In genomic region chr10:71256661-71257030, GRCh38 we compare ENCODE assay signal across 16 cellular contexts. TPM values are rescaled to one million over a fixed set of nuclear protein-coding genes. Genes with fewer than 3 reads are reported as not detected.
A peak's percentile ranks its signal among the peaks of the same experiment; 100 is the strongest.
DNase-seq lines count a peak whose midpoint lies in the region; ATAC-seq, FAIRE-seq and TF ChIP-seq lines count a peak whose summit lies in the region.
"Had no signal": no experiment of that assay in that cellular context is flagged by ENCODE, and none has a peak within 500 bp of the region (broad histone marks: within the 10 kb centered on the region; RNA-seq: fewer than 3 reads in every experiment).

No MANE protein-coding gene starts in this region.

- peaks cover 3 to 13% of the 10 kb centered on the region in 2 donors for H3K27me3 Mint-ChIP-seq in T-cell
- H3K27me3 Mint-ChIP-seq: CD4-positive, alpha-beta T cell had no signal

- no peaks in the 10 kb centered on the region for H3K36me3 Mint-ChIP-seq in T-cell

- CTCF ChIA-PET in K562 (lab: Yijun Ruan, JAX; ENCODE audit: low intra/inter-chr PET ratio): no interaction called here
- CTCF ChIA-PET in T-cell (lab: Charles Lee): no interaction called here

- intact Hi-C loops in left ventricle myocardium inferior (cut with micrococcal nuclease): no loop called here
- intact Hi-C loops in Right ventricle myocardium inferior (cut with DNase I): no loop called here
- intact Hi-C loops in K562 (cut with micrococcal nuclease): no loop called here

- H3K27ac Mint-ChIP-seq in T-cell: no peak overlapping the region
- H3K27ac Mint-ChIP-seq: CD4-positive, alpha-beta T cell; GM23338 had no signal

- in situ Hi-C loops in K562 (cut with MboI): no loop called here

- FAIRE-seq in K562 (lab: Jason Lieb, UNC) (no peak), urothelium cell line (lab: Jason Lieb, UNC) (peak; percentile 53)

- BruUV-seq in K562 (replicated peaks; lab: Mats Ljungman, UMichigan): no TSS peak

- ATAC-seq in Right ventricle myocardium inferior: no peak
- no peak for ATAC-seq in K562
- no peak for ATAC-seq in T-cell (replicated peaks in 1 of 4)
- ATAC-seq: GM23338 had no signal

- H3K9me1 ChIP-seq in K562 (ENCODE audit: control insufficient read depth, insufficient read depth, low read length): no peaks in the 10 kb centered on the region

- H3K4me3 Mint-ChIP-seq in T-cell: no peak overlapping the region
- H3K4me3 Mint-ChIP-seq: CD4-positive, alpha-beta T cell; GM23338 had no signal

- H2AFZ ChIP-seq in K562 (ENCODE audit: low read depth, low read length): no peak overlapping the region
- H2AFZ ChIP-seq: GM23338 had no signal

- H4K20me1 ChIP-seq in K562 (replicated peaks; ENCODE audit: control insufficient read depth, insufficient read depth, low read length): peaks cover 3% of the 10 kb centered on the region; the same call in 1 of the 2 replicates

- TF ChIP-seq POLR2A in K562 (conservative IDR thresholded peaks at IDR 0.05): no peak

- no peaks in the 10 kb centered on the region for H3K9me3 Mint-ChIP-seq in T-cell
- H3K9me3 Mint-ChIP-seq: CD4-positive, alpha-beta T cell; GM23338 had no signal

- no peak overlapping the region for H3K4me2 ChIP-seq in K562 (ENCODE audit: insufficient read depth, low read length)
- H3K4me2 ChIP-seq: GM23338, KMS-11 had no signal

- no peaks in the 10 kb centered on the region for H3K36me3 ChIP-seq in left ventricle myocardium inferior
- H3K36me3 ChIP-seq in K562 (ENCODE audit: control insufficient read depth, insufficient read depth, low read length): no peaks in the 10 kb centered on the region
- no peaks in the 10 kb centered on the region for H3K36me3 ChIP-seq in mucosa of stomach (ENCODE audit: control insufficient read depth, insufficient read depth, low read length)

- no peaks in the 10 kb centered on the region for H3K79me2 ChIP-seq in K562 (ENCODE audit: control insufficient read depth, insufficient read depth, low read length)

- H3K27ac ChIP-seq in left ventricle myocardium inferior (replicated peaks) (peak overlapping the region; percentile 59), K562 (ENCODE audit: extremely low read depth, low read depth, low read length) (no peak overlapping the region)
- H3K27ac ChIP-seq: HL-60, KMS-11 had no signal

- no peak overlapping the region for H3K4me3 ChIP-seq in left ventricle myocardium inferior
- H3K4me3 ChIP-seq in K562: no peak overlapping the region
- H3K4me3 ChIP-seq in mucosa of stomach (ENCODE audit: low read length): no peak overlapping the region
- H3K4me3 ChIP-seq: GM23338, MG63 had no signal

- H3K4me1 ChIP-seq in left ventricle myocardium inferior (peaks cover 94% of the 10 kb centered on the region), K562 (replicated peaks in 1 of 2; ENCODE audit: control insufficient read depth in 2 of 2, insufficient read depth in 2 of 2, low read length in 2 of 2) (peaks cover 7 to 20% of the 10 kb centered on the region in 2 experiments; a peak in 4 of 5 replicates), mucosa of stomach (ENCODE audit: control insufficient read depth, insufficient read depth, low read length) (peaks cover 90% of the 10 kb centered on the region)

- H3K27me3 ChIP-seq in left ventricle myocardium inferior (ENCODE audit: low read depth): no peaks in the 10 kb centered on the region
- H3K27me3 ChIP-seq in K562 (ENCODE audit: control insufficient read depth in 2 of 2, insufficient read depth in 2 of 2, low read length in 2 of 2): peaks cover 0 to 24% of the 10 kb centered on the region in 2 experiments; a peak in 3 of 5 replicates
- no peaks in the 10 kb centered on the region for H3K27me3 ChIP-seq in mucosa of stomach (ENCODE audit: control insufficient read depth, insufficient read depth, low read length)
- H3K27me3 ChIP-seq: MG63 had no signal

- POLR2A ChIA-PET in K562 (lab: Yijun Ruan, JAX) (interaction anchor here (1.0 to 2.4 kb wide), 3 partner anchors 8 to 284 kb away, joined by 3 to 15 read pairs (median 3); no protein-coding TSS in a partner anchor), T-cell (lab: Charles Lee) (interaction anchor here in 1 of 2 donors (0.6 kb wide), 1 partner anchor 885 kb away, joined by 4 read pairs; no protein-coding TSS in a partner anchor)

- H3K4me1 Mint-ChIP-seq in T-cell: no peaks in the 10 kb centered on the region

- no peak for TF ChIP-seq EP300 in K562 (IDR thresholded peaks at IDR 0.05; ENCODE audit: low read length)

- no peak overlapping the region for H3K9ac ChIP-seq in K562 (ENCODE audit: insufficient read depth in 1 of 2, low read depth in 2 of 2, low read length in 2 of 2)
- peak overlapping the region; percentile 69 for H3K9ac ChIP-seq in mucosa of stomach (ENCODE audit: low read length)
- H3K9ac ChIP-seq: KMS-11 had no signal

- no peak for DNase-seq in left ventricle myocardium inferior
- DNase-seq in Right ventricle myocardium inferior (ENCODE audit: missing footprints): no peak
- no peak for DNase-seq in K562 (ENCODE audit: extremely low read depth in 1 of 4, low spot score in 3 of 4)
- no peak for DNase-seq in urothelium cell line (ENCODE audit: low spot score)
- DNase-seq in DMS 273 treated with DMSO at 0.1 percent for 48 hours (lab: John Stamatoyannopoulos, UW): no peak
- no peak for DNase-seq in GF-D8 (lab: John Stamatoyannopoulos, UW)
- DNase-seq in T-cell: no peak
- DNase-seq: CD4-positive, alpha-beta T cell; GDM1; NCI-H187 treated with DMSO at 0.1 percent for 48 hours; NCI-H82 had no signal

- TF ChIP-seq RAD21 in K562 (CRISPR knock-in tag; conservative IDR thresholded peaks at IDR 0.05 in 1 of 2, IDR thresholded peaks at IDR 0.05 in 1 of 2): no peak

- 40% methylated on average over 4 of the region's 4 CpGs for WGBS in K562 (ENCODE audit: insufficient coverage, low coverage, missing lambda C conversion rate)

- H3K9me3 ChIP-seq in left ventricle myocardium inferior (replicated peaks): no peaks in the 10 kb centered on the region
- H3K9me3 ChIP-seq in K562 (replicated peaks; ENCODE audit: control insufficient read depth, insufficient read depth, low read depth, low read length): no peaks in the 10 kb centered on the region
- no peaks in the 10 kb centered on the region for H3K9me3 ChIP-seq in mucosa of stomach (ENCODE audit: control insufficient read depth, low read length)
- H3K9me3 ChIP-seq: MG63 had no signal

- TF ChIP-seq CTCF in left ventricle myocardium inferior (IDR thresholded peaks at IDR 0.05; ENCODE audit: borderline replicate concordance): no peak
- no peak for TF ChIP-seq CTCF in K562 (IDR thresholded peaks at IDR 0.05 in 2 of 3, conservative IDR thresholded peaks at IDR 0.05 in 1 of 3; ENCODE audit: insufficient read depth in 2 of 3, low read depth in 1 of 3, low read length in 3 of 3)

TF ChIP-seq in K562, 482 proteins besides CTCF, POLR2A, EP300 and RAD21:
- TF ChIP-seq MTF1 (CRISPR knock-in tag; IDR thresholded peaks at IDR 0.05; ENCODE audit: borderline replicate concordance): no peak
- TF ChIP-seq U2AF2 (optimal IDR thresholded peaks at IDR 0.05; ENCODE audit: low read depth, low read length): no peak
- TF ChIP-seq ZFP36 (IDR thresholded peaks at IDR 0.05; ENCODE audit: low read depth, low read length, partially characterized antibody): peak; percentile 55
- no peak for TF ChIP-seq ZNF408 (CRISPR knock-in tag; IDR thresholded peaks at IDR 0.05; ENCODE audit: low read depth)
- no peak for TF ChIP-seq ZNF24 (IDR thresholded peaks at IDR 0.05)
- no peak for TF ChIP-seq TRIM24 (IDR thresholded peaks at IDR 0.05)
- TF ChIP-seq, protein P1, sequence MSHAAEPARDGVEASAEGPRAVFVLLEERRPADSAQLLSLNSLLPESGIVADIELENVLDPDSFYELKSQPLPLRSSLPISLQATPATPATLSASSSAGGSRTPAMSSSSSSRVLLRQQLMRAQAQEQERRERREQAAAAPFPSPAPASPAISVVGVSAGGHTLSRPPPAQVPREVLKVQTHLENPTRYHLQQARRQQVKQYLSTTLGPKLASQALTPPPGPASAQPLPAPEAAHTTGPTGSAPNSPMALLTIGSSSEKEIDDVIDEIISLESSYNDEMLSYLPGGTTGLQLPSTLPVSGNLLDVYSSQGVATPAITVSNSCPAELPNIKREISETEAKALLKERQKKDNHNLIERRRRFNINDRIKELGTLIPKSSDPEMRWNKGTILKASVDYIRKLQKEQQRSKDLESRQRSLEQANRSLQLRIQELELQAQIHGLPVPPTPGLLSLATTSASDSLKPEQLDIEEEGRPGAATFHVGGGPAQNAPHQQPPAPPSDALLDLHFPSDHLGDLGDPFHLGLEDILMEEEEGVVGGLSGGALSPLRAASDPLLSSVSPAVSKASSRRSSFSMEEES (CRISPR knock-in tag; IDR thresholded peaks at IDR 0.05): no peak

RNA-seq across cellular contexts. Expression of gene UNC5B, which starts 44.3 kb away (rescaled TPM):
- total RNA-seq in left ventricle myocardium inferior (15.6 TPM), Right ventricle myocardium inferior (13.1 TPM), K562 (2014; rRNA removed) (5.0 and 6.5 TPM in 2 replicates), K562 (2014; rRNA removed; fragmentation: Illumina TruSeq; extraction: Trizol) (1.7 and 2.1 TPM in 2 replicates), K562 (2015; rRNA removed; fragmentation: Illumina TruSeq; extraction: Trizol) (2.0 and 2.5 TPM in 2 replicates), K562 (2021) (7.6 and 8.4 TPM in 2 replicates), T-cell (under 1 TPM in 4 of 5 donors, not detected in 1; 0.08 to 0.19 (median 0.12) TPM)
- 1.5 and 4.5 TPM in 2 replicates for total RNA-seq in K562 (2011; cell fraction: chromatin; rRNA removed; ENCODE audit: low replicate concordance)
- 3.7 and 5.2 TPM in 2 replicates for total RNA-seq in K562 (2011; cell fraction: nucleolus; rRNA removed)
- total RNA-seq in K562 (2011; cell fraction: nucleoplasm; rRNA removed): 3.3 and 3.7 TPM in 2 replicates
- polyA plus RNA-seq in K562 (2011; rRNA removed) (1.1 and 1.9 TPM in 2 replicates), K562 (2014; fragmentation: Illumina TruSeq; extraction: Trizol) (5.4 and 7.2 TPM in 2 replicates), K562 (2014; fragmentation: Nextera tagmentation; extraction: Ambion mirVana) (under 1 TPM; 0.10 to 0.11 TPM), K562 (2014; rRNA removed) (5.7 TPM in 2 replicates)
- 1.7 and 2.5 TPM in 2 replicates for polyA plus RNA-seq in K562 (2011; cell fraction: cytosol; rRNA removed)
- 4.6 and 5.8 TPM in 2 replicates for polyA plus RNA-seq in K562 (2011; cell fraction: nucleus; rRNA removed)
- 7.0 and 71.7 TPM in 2 replicates for polyA plus RNA-seq in K562 (2012)
- 0.57 and 0.95 TPM in 2 replicates for polyA minus RNA-seq in K562 (2011; rRNA and poly(A)+ RNA removed)
- 1.2 and 1.5 TPM in 2 replicates for polyA minus RNA-seq in K562 (2011; cell fraction: cytosol; rRNA and poly(A)+ RNA removed)
- 1.1 and 1.3 TPM in 2 replicates for polyA minus RNA-seq in K562 (2011; cell fraction: nucleus; rRNA and poly(A)+ RNA removed)
